In the genomic region with DNA sequence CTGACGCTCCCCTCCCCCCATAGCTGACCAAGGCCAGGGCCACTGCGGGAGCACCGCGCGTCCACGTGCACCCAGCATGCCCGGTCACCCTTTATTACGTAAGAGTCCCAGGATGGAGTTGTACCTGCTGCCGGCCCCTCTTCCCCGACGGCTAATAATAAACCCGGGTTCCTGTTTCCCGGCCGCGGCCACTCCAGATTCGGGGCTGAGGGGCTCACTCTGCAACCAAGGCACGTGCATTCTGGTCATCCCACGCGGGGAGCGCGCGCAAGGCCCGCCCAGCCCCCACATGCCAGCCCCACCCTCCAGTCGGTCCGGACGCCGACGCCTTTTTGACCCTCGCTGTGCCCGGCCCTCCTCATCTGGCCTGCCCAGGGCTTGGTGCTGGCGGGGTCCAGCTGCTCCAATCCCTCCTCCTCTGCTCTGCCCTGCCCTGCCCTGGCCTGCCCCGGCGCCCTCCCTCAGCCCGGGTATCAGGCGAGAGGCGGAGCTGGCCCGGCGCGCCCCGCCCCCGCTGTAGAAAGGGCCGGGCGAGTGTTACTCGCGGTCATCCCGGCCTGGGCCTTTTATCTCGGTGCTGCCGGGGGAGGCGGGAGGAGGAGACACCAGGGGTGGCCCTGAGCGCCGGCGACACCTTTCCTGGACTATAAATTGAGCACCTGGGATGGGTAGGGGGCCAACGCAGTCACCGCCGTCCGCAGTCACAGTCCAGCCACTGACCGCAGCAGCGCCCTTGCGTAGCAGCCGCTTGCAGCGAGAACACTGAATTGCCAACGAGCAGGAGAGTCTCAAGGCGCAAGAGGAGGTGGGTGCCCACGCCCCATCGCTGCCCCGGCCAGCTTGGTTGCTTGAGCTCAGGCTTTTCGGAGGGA, we compare ENCODE assay signal across 1 cellular context.
A peak's percentile ranks its signal among the peaks of the same experiment; 100 is the strongest.
TF ChIP-seq lines count a peak whose summit lies in the region.

No MANE protein-coding gene starts in this region.

TF ChIP-seq in K562, 482 proteins besides CTCF, POLR2A, EP300 and RAD21 (continued from another document and continues in another):
- TF ChIP-seq CEBPZ (IDR thresholded peaks at IDR 0.05; ENCODE audit: borderline replicate concordance, low read depth, low read length) (no peak), ZNF518B (CRISPR knock-in tag; IDR thresholded peaks at IDR 0.05) (no peak), ZNF197 (CRISPR knock-in tag; IDR thresholded peaks at IDR 0.05; ENCODE audit: low read depth) (no peak; the same call in 1 of the 2 replicates), ADNP (tag; IDR thresholded peaks at IDR 0.05) (no peak), ETS1 (conservative IDR thresholded peaks at IDR 0.05; ENCODE audit: control insufficient read depth, low read depth, low read length) (0 out of 2 replicates have a peak, but pooled peaks have one; percentile 18), PHTF2 (CRISPR knock-in tag; IDR thresholded peaks at IDR 0.05) (no peak), U2AF2 (optimal IDR thresholded peaks at IDR 0.05; ENCODE audit: low read depth, low read length) (no peak), ZNF174 (CRISPR knock-in tag; IDR thresholded peaks at IDR 0.05) (no peak), RFX1 (IDR thresholded peaks at IDR 0.05) (no peak), XRCC4 (IDR thresholded peaks at IDR 0.05; ENCODE audit: extremely low read depth, insufficient read depth, insufficient read length) (no peak), MAFK (IDR thresholded peaks at IDR 0.05; ENCODE audit: low read length) (no peak), STAT5B (CRISPR knock-in tag; IDR thresholded peaks at IDR 0.05) (no peak), ZNF512 (tag; IDR thresholded peaks at IDR 0.05) (no peak), ZKSCAN1 (IDR thresholded peaks at IDR 0.05; ENCODE audit: low read depth, low read length) (peak; percentile 22; the same call in 1 of the 2 replicates), ZNF165 (CRISPR knock-in tag; IDR thresholded peaks at IDR 0.05; ENCODE audit: borderline replicate concordance) (no peak), RBFOX2 (IDR thresholded peaks at IDR 0.05; ENCODE audit: low read depth, low read length) (peak; percentile 95)
- TF ChIP-seq, protein P1, sequence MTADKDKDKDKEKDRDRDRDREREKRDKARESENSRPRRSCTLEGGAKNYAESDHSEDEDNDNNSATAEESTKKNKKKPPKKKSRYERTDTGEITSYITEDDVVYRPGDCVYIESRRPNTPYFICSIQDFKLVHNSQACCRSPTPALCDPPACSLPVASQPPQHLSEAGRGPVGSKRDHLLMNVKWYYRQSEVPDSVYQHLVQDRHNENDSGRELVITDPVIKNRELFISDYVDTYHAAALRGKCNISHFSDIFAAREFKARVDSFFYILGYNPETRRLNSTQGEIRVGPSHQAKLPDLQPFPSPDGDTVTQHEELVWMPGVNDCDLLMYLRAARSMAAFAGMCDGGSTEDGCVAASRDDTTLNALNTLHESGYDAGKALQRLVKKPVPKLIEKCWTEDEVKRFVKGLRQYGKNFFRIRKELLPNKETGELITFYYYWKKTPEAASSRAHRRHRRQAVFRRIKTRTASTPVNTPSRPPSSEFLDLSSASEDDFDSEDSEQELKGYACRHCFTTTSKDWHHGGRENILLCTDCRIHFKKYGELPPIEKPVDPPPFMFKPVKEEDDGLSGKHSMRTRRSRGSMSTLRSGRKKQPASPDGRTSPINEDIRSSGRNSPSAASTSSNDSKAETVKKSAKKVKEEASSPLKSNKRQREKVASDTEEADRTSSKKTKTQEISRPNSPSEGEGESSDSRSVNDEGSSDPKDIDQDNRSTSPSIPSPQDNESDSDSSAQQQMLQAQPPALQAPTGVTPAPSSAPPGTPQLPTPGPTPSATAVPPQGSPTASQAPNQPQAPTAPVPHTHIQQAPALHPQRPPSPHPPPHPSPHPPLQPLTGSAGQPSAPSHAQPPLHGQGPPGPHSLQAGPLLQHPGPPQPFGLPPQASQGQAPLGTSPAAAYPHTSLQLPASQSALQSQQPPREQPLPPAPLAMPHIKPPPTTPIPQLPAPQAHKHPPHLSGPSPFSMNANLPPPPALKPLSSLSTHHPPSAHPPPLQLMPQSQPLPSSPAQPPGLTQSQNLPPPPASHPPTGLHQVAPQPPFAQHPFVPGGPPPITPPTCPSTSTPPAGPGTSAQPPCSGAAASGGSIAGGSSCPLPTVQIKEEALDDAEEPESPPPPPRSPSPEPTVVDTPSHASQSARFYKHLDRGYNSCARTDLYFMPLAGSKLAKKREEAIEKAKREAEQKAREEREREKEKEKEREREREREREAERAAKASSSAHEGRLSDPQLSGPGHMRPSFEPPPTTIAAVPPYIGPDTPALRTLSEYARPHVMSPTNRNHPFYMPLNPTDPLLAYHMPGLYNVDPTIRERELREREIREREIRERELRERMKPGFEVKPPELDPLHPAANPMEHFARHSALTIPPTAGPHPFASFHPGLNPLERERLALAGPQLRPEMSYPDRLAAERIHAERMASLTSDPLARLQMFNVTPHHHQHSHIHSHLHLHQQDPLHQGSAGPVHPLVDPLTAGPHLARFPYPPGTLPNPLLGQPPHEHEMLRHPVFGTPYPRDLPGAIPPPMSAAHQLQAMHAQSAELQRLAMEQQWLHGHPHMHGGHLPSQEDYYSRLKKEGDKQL (CRISPR knock-in tag; IDR thresholded peaks at IDR 0.05; ENCODE audit: borderline replicate concordance): no peak
- TF ChIP-seq, protein P2, sequence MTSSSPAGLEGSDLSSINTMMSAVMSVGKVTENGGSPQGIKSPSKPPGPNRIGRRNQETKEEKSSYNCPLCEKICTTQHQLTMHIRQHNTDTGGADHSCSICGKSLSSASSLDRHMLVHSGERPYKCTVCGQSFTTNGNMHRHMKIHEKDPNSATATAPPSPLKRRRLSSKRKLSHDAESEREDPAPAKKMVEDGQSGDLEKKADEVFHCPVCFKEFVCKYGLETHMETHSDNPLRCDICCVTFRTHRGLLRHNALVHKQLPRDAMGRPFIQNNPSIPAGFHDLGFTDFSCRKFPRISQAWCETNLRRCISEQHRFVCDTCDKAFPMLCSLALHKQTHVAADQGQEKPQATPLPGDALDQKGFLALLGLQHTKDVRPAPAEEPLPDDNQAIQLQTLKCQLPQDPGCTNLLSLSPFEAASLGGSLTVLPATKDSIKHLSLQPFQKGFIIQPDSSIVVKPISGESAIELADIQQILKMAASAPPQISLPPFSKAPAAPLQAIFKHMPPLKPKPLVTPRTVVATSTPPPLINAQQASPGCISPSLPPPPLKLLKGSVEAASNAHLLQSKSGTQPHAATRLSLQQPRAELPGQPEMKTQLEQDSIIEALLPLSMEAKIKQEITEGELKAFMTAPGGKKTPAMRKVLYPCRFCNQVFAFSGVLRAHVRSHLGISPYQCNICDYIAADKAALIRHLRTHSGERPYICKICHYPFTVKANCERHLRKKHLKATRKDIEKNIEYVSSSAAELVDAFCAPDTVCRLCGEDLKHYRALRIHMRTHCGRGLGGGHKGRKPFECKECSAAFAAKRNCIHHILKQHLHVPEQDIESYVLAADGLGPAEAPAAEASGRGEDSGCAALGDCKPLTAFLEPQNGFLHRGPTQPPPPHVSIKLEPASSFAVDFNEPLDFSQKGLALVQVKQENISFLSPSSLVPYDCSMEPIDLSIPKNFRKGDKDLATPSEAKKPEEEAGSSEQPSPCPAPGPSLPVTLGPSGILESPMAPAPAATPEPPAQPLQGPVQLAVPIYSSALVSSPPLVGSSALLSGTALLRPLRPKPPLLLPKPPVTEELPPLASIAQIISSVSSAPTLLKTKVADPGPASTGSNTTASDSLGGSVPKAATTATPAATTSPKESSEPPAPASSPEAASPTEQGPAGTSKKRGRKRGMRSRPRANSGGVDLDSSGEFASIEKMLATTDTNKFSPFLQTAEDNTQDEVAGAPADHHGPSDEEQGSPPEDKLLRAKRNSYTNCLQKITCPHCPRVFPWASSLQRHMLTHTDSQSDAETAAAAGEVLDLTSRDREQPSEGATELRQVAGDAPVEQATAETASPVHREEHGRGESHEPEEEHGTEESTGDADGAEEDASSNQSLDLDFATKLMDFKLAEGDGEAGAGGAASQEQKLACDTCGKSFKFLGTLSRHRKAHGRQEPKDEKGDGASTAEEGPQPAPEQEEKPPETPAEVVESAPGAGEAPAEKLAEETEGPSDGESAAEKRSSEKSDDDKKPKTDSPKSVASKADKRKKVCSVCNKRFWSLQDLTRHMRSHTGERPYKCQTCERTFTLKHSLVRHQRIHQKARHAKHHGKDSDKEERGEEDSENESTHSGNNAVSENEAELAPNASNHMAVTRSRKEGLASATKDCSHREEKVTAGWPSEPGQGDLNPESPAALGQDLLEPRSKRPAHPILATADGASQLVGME (CRISPR knock-in tag; IDR thresholded peaks at IDR 0.05): 0 out of 2 replicates have a peak, but pooled peaks have one; percentile 19
- TF ChIP-seq, protein P3, sequence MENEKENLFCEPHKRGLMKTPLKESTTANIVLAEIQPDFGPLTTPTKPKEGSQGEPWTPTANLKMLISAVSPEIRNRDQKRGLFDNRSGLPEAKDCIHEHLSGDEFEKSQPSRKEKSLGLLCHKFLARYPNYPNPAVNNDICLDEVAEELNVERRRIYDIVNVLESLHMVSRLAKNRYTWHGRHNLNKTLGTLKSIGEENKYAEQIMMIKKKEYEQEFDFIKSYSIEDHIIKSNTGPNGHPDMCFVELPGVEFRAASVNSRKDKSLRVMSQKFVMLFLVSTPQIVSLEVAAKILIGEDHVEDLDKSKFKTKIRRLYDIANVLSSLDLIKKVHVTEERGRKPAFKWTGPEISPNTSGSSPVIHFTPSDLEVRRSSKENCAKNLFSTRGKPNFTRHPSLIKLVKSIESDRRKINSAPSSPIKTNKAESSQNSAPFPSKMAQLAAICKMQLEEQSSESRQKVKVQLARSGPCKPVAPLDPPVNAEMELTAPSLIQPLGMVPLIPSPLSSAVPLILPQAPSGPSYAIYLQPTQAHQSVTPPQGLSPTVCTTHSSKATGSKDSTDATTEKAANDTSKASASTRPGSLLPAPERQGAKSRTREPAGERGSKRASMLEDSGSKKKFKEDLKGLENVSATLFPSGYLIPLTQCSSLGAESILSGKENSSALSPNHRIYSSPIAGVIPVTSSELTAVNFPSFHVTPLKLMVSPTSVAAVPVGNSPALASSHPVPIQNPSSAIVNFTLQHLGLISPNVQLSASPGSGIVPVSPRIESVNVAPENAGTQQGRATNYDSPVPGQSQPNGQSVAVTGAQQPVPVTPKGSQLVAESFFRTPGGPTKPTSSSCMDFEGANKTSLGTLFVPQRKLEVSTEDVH (IDR thresholded peaks at IDR 0.05; ENCODE audit: low read depth, partially characterized antibody): no peak
